Comparison of ENCODE assay signal across 29 cellular contexts in the genomic region with DNA sequence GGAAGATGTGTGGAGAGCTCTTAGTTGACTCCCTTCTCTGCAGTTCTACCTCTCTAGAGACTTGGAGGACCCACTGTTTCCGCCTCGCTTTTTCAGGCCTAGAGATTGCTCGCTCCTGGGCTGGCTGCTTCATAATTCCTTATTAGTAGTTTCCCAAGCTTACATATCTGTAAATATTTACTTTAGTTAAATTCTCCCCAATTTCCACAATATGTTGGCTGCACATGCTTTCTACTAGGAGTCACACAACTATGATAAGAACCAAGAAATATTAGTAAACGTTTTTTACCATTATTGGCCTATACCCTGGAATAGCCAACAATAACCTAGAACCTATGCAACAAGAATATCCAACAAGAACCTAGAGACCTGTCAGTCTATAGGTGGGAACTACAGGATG.
"Had no signal": no experiment of that assay in that cellular context is flagged by ENCODE, and none has a peak within 500 bp of the region (broad histone marks: within the 10 kb centered on the region; RNA-seq: fewer than 3 reads in every experiment).

No MANE protein-coding gene starts in this region.

- H3K27me3 Mint-ChIP-seq: activated naive CD8-positive, alpha-beta T cell treated with anti-CD3 and anti-CD28 coated beads for 36 hours; brain; stimulated activated naive CD8-positive, alpha-beta T cell treated with anti-CD3 and anti-CD28 coated beads, Interleukin-15, Interleukin-2, amounts not matched to agents 100 ng/mL and 50 ng/mL, for 24 hours had no signal

- ATAC-seq: left colon, natural killer cell, right cardiac atrium had no signal

- H3K27me3 ChIP-seq: adrenal gland had no signal

- H3K4me1 ChIP-seq: adrenal gland had no signal

- H3K4me1 Mint-ChIP-seq: memory B cell had no signal

- H3K9me3 Mint-ChIP-seq: natural killer cell had no signal

- H3K36me3 Mint-ChIP-seq: activated naive CD8-positive, alpha-beta T cell treated with anti-CD3 and anti-CD28 coated beads for 36 hours; brain; memory B cell; natural killer cell; stimulated activated effector memory CD8-positive, alpha-beta T cell treated with anti-CD3 and anti-CD28 coated beads, Interleukin-12 subunit alpha, Interleukin-12 subunit beta, amount 100 ng/mL, for 72 hours had no signal

- H3K4me3 Mint-ChIP-seq: activated naive CD4-positive, alpha-beta T cell treated with anti-CD3 and anti-CD28 coated beads for 36 hours; activated naive CD8-positive, alpha-beta T cell treated with anti-CD3 and anti-CD28 coated beads for 36 hours; brain; memory B cell; natural killer cell; stimulated activated effector memory CD8-positive, alpha-beta T cell treated with anti-CD3 and anti-CD28 coated beads, Interleukin-12 subunit alpha, Interleukin-12 subunit beta, amount 100 ng/mL, for 72 hours; stimulated activated naive CD8-positive, alpha-beta T cell treated with anti-CD3 and anti-CD28 coated beads, Interleukin-15, Interleukin-2, amounts not matched to agents 100 ng/mL and 50 ng/mL, for 24 hours had no signal

- H3K27ac Mint-ChIP-seq: activated naive CD4-positive, alpha-beta T cell treated with anti-CD3 and anti-CD28 coated beads for 36 hours; activated naive CD8-positive, alpha-beta T cell treated with anti-CD3 and anti-CD28 coated beads for 36 hours; memory B cell; natural killer cell had no signal

- H3K27ac ChIP-seq: adrenal gland, coronary artery, dorsolateral prefrontal cortex, thoracic aorta had no signal

- H3K36me3 ChIP-seq: adrenal gland, thoracic aorta had no signal

- H3K9me3 ChIP-seq: adrenal gland, thoracic aorta had no signal

- H3K4me3 ChIP-seq: adrenal gland, coronary artery, dorsolateral prefrontal cortex, thoracic aorta had no signal

- DNase-seq: activated CD4-positive, alpha-beta T cell treated with anti-CD3 and anti-CD28 coated beads for 4 hours; activated CD4-positive, alpha-beta T cell treated with anti-CD3 and anti-CD28 coated beads, Interleukin-2, amount 50 U/mL, for 48 hours; activated CD4-positive, CD25-positive, alpha-beta regulatory T cell; activated CD8-positive, alpha-beta memory T cell treated with anti-CD3 and anti-CD28 coated beads, Interleukin-2, amount 50 U/mL, for 4 hours; activated effector memory CD4-positive, alpha-beta T cell treated with Interleukin-2 at 50 U/mL for 16 hours; activated naive CD8-positive, alpha-beta T cell treated with anti-CD3 and anti-CD28 coated beads for 36 hours; activated T-cell treated with anti-CD3 and anti-CD28 coated beads, Interleukin-2, amount 50 U/mL, for 48 hours; adrenal gland; aorta; dorsolateral prefrontal cortex; effector memory CD4-positive, alpha-beta T cell; erythroblast; head of caudate nucleus; hippocampal formation; kidney; left colon; natural killer cell; posterior cingulate gyrus; right cardiac atrium; stimulated activated CD4-positive, alpha-beta T cell treated with anti-CD3 and anti-CD28 coated beads, Interleukin-12 subunit alpha, Interleukin-12 subunit beta, amount 100 ng/mL, for 4 hours; stimulated activated CD4-positive, alpha-beta T cell treated with anti-CD3 and anti-CD28 coated beads, Interleukin-4, amount 100 ng/mL, for 1 hour; trophoblast cell had no signal
